In genomic region chr18:28541276-28541930, GRCh38 we compare ENCODE assay signal across 21 cellular contexts.
DNase-seq lines count a peak whose midpoint lies in the region; ATAC-seq and TF ChIP-seq lines count a peak whose summit lies in the region.
"Had no signal": no experiment of that assay in that cellular context is flagged by ENCODE, and none has a peak within 500 bp of the region (broad histone marks: within the 10 kb centered on the region; RNA-seq: fewer than 3 reads in every experiment).

No MANE protein-coding gene starts in this region.

- no peak overlapping the region for H3K18ac ChIP-seq in neuronal stem cell (ENCODE audit: low read length)

- H3K4me1 ChIP-seq in DND-41 (ENCODE audit: insufficient read depth, low read length) (no peaks in the 10 kb centered on the region), left ventricle myocardium inferior (peaks cover 3% of the 10 kb centered on the region), neuronal stem cell (ENCODE audit: control insufficient read depth in 2 of 2, insufficient read depth in 1 of 2, low read depth in 1 of 2, low read length in 2 of 2) (peaks cover 0 to 9% of the 10 kb centered on the region in 2 donors)

- H3K36me3 ChIP-seq in DND-41 (ENCODE audit: insufficient read depth, low read length) (no peaks in the 10 kb centered on the region), left ventricle myocardium inferior (no peaks in the 10 kb centered on the region), neuronal stem cell (replicated peaks in 1 of 2; ENCODE audit: control insufficient read depth in 2 of 2, insufficient read depth in 2 of 2, low read length in 2 of 2) (no peaks in the 10 kb centered on the region)

- DNase-seq in DND-41 = no peak
- peak; percentile 29 for DNase-seq in cerebellar cortex (ENCODE audit: low spot score)
- peak; percentile 14 for DNase-seq in left ventricle myocardium inferior
- no peak for DNase-seq in neuronal stem cell (ENCODE audit: low spot score)
- DNase-seq in activated CD4-positive, CD25-positive, alpha-beta regulatory T cell (lab: John Stamatoyannopoulos, UW) = no peak
- no peak for DNase-seq in kidney tubule cell (ENCODE audit: low spot score)
- no peak for DNase-seq in NCI-H526 (lab: John Stamatoyannopoulos, UW)
- DNase-seq: ACHN; activated CD8-positive, alpha-beta T cell treated with anti-CD3 and anti-CD28 coated beads, Interleukin-2, amount 10 ng/mL, durations not matched to agents 7 days and 5 days; activated T-cell treated with anti-CD3 and anti-CD28 coated beads, Interleukin-2, amount 50 U/mL, for 72 hours; CD8-positive, alpha-beta memory T cell; EL; kidney; NCI-H1048; NCI-H2107; stimulated activated naive CD8-positive, alpha-beta T cell treated with anti-CD3 and anti-CD28 coated beads, Interleukin-15, Interleukin-2, amounts not matched to agents 100 U/mL and 50 U/mL, for 24 hours had no signal

- no peak overlapping the region for H3K4me2 ChIP-seq in DND-41 (ENCODE audit: insufficient read depth, low read length)
- H3K4me2 ChIP-seq in neuronal stem cell (ENCODE audit: insufficient read depth, low read length, poor library complexity, severe bottlenecking) = no peak overlapping the region

- H4K91ac ChIP-seq in neuronal stem cell (ENCODE audit: low read depth, low read length, poor library complexity) = no peak overlapping the region

- H3K9me3 ChIP-seq in DND-41 (ENCODE audit: insufficient read depth, low read length, severe bottlenecking) (no peaks in the 10 kb centered on the region), left ventricle myocardium inferior (replicated peaks) (no peaks in the 10 kb centered on the region), neuronal stem cell (replicated peaks in 1 of 2; ENCODE audit: control insufficient read depth in 2 of 2, insufficient read depth in 1 of 2, low read depth in 1 of 2, low read length in 2 of 2) (no peaks in the 10 kb centered on the region)

- H4K8ac ChIP-seq in neuronal stem cell (ENCODE audit: low read depth, low read length) = no peak overlapping the region

- H2AK5ac ChIP-seq in neuronal stem cell (ENCODE audit: low read depth, low read length) = no peak overlapping the region

- H2BK12ac ChIP-seq in neuronal stem cell (ENCODE audit: low read length) = no peak overlapping the region

- H3K27me3 ChIP-seq in DND-41 (ENCODE audit: insufficient read depth, low read length, poor library complexity) = no peaks in the 10 kb centered on the region
- H3K27me3 ChIP-seq in left ventricle myocardium inferior (ENCODE audit: low read depth) = no peaks in the 10 kb centered on the region
- no peaks in the 10 kb centered on the region for H3K27me3 ChIP-seq in neuronal stem cell (ENCODE audit: control insufficient read depth in 3 of 3, insufficient read depth in 3 of 3, low read depth in 1 of 3, low read length in 3 of 3)

- intact Hi-C loops in left ventricle myocardium inferior (cut with micrococcal nuclease) = no loop called here

- H3K4ac ChIP-seq in neuronal stem cell (ENCODE audit: low read length) = no peak overlapping the region

- no peak overlapping the region for H2BK15ac ChIP-seq in neuronal stem cell (ENCODE audit: low read length)

- no peak overlapping the region for H3K4me3 ChIP-seq in DND-41 (ENCODE audit: low read depth in 1 of 2, low read length in 2 of 2)
- no peak overlapping the region for H3K4me3 ChIP-seq in left ventricle myocardium inferior
- no peak overlapping the region for H3K4me3 ChIP-seq in neuronal stem cell (ENCODE audit: low read length in 2 of 2)
- H3K4me3 ChIP-seq: K562 had no signal

- H3K27ac ChIP-seq in DND-41 (ENCODE audit: low read length) = no peak overlapping the region
- H3K27ac ChIP-seq in left ventricle myocardium inferior (replicated peaks) = peak overlapping the region; percentile 48
- no peak overlapping the region for H3K27ac ChIP-seq in neuronal stem cell (replicated peaks; ENCODE audit: low read length)
- H3K27ac ChIP-seq: HL-60, VCaP had no signal

- peak overlapping the region; percentile 46; the same call in 1 of the 2 replicates for H2AFZ ChIP-seq in DND-41 (ENCODE audit: low read depth, low read length)
- H2AFZ ChIP-seq in neuronal stem cell (ENCODE audit: low read length) = peak overlapping the region; percentile 77

- no peak overlapping the region for H2BK5ac ChIP-seq in neuronal stem cell (ENCODE audit: low read length)

- no peak for ATAC-seq in DND-41 (ENCODE audit: insufficient read depth, low read depth)
- ATAC-seq in GM18861 (IDR thresholded peaks at IDR 0.05; ENCODE audit: unreplicated experiment) = no peak
- ATAC-seq: activated CD8-positive, alpha-beta T cell treated with anti-CD3 and anti-CD28 coated beads, Interleukin-2, amount 10 ng/mL, durations not matched to agents 7 days and 5 days; activated T-cell treated with anti-CD3 and anti-CD28 coated beads, Interleukin-2, amount 50 U/mL, for 72 hours; K562; Panc1; stimulated activated naive CD8-positive, alpha-beta T cell treated with anti-CD3 and anti-CD28 coated beads, Interleukin-15, Interleukin-2, amounts not matched to agents 100 U/mL and 50 U/mL, for 24 hours had no signal

- no CpG with 5 or more reads among the region's 3 CpGs for WGBS in neuronal stem cell (ENCODE audit: extremely low coverage in 2 of 2, insufficient read length in 2 of 2, insufficient replicate concordance in 1 of 2), 2 donors

- no peaks in the 10 kb centered on the region for H4K20me1 ChIP-seq in DND-41 (ENCODE audit: insufficient read depth, low read length)

- H3K79me2 ChIP-seq in DND-41 (ENCODE audit: insufficient read depth, low read length) = no peaks in the 10 kb centered on the region

- no peak overlapping the region for H3K14ac ChIP-seq in neuronal stem cell (ENCODE audit: low read length)

- H2BK120ac ChIP-seq in neuronal stem cell (ENCODE audit: low read depth, low read length) = no peak overlapping the region

- no peaks in the 10 kb centered on the region for H3K79me1 ChIP-seq in neuronal stem cell (ENCODE audit: low read depth, low read length)

- H3K9ac ChIP-seq in DND-41 (ENCODE audit: low read depth, low read length) (no peak overlapping the region), neuronal stem cell (ENCODE audit: low read depth, low read length, poor library complexity) (no peak overlapping the region)

- no peak overlapping the region for H3K23ac ChIP-seq in neuronal stem cell (ENCODE audit: low read depth, low read length, poor library complexity)

- TF ChIP-seq CTCF in DND-41 (IDR thresholded peaks at IDR 0.05; ENCODE audit: borderline replicate concordance, extremely low read depth, low read length, poor library complexity, severe bottlenecking) = no peak
- no peak for TF ChIP-seq CTCF in left ventricle myocardium inferior (IDR thresholded peaks at IDR 0.05; ENCODE audit: borderline replicate concordance)

Comparison
In these comparisons a context has a peak if more than half of its experiments do, and no peak if none do; other contexts are left out.
1. DNase-seq: peak in cerebellar cortex (single experiment) and left ventricle myocardium inferior (single experiment); none in DND-41 (single experiment), neuronal stem cell (single experiment), activated CD4-positive, CD25-positive, alpha-beta regulatory T cell (0 of 4), kidney tubule cell (single experiment) and NCI-H526 (0 of 2).